1 cellular context compared by ENCODE assay signal in the genomic region with DNA sequence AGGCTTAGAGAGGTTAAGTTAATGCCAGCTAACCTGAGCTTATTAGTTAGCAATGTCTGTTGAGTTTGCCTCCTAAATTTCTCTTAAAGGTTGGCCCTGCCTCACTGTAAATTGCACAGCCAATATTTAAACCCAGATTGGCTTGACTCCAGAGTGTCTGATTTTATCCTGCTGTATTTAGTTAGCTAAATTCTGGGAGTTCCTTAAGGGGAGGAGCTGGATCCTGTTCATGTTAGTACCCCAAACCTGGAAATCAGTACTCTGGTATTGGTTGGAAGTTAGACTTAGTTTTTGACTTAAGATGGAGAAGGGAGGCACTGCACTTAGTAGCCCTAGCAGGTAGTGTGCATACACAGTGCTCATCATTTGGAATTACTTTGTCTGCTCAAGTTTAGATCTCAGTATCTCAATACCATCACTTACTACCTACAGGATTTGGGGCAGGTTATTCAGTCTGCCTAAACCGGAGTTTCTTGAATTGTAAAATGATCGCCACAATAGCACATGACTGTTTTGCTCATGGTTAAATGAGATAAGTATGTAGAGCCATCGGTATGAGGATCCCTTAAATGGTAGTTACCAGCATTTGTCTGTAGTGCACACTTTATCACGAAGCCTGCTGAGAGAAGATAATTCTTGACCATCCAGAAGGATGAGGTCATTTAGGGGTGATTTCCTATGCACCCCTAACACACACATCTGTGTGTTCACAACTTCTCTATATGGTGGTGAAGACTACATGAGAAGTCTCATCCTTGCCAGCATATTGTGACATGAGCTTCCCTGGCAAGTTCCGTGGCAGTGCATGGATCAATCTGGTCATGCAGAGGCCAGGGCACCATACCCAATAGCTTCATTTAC.
TF ChIP-seq lines count a peak whose summit lies in the region.

No MANE protein-coding gene starts in this region.

TF ChIP-seq in K562, 482 proteins besides CTCF, POLR2A, EP300 and RAD21 (continued from another document and continues in another):
- TF ChIP-seq, protein P1, sequence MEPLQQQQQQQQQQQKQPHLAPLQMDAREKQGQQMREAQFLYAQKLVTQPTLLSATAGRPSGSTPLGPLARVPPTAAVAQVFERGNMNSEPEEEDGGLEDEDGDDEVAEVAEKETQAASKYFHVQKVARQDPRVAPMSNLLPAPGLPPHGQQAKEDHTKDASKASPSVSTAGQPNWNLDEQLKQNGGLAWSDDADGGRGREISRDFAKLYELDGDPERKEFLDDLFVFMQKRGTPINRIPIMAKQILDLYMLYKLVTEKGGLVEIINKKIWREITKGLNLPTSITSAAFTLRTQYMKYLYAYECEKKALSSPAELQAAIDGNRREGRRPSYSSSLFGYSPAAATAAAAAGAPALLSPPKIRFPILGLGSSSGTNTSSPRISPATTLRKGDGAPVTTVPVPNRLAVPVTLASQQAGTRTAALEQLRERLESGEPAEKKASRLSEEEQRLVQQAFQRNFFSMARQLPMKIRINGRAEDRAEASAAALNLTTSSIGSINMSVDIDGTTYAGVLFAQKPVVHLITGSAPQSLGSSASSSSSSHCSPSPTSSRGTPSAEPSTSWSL (CRISPR knock-in tag; IDR thresholded peaks at IDR 0.05; ENCODE audit: borderline replicate concordance), result no peak
- no peak for TF ChIP-seq PCBP2 (IDR thresholded peaks at IDR 0.05; ENCODE audit: low read depth, low read length, poor library complexity, severe bottlenecking)
- TF ChIP-seq, protein P2, sequence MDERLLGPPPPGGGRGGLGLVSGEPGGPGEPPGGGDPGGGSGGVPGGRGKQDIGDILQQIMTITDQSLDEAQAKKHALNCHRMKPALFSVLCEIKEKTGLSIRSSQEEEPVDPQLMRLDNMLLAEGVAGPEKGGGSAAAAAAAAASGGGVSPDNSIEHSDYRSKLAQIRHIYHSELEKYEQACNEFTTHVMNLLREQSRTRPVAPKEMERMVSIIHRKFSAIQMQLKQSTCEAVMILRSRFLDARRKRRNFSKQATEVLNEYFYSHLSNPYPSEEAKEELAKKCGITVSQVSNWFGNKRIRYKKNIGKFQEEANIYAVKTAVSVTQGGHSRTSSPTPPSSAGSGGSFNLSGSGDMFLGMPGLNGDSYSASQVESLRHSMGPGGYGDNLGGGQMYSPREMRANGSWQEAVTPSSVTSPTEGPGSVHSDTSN (CRISPR knock-in tag; IDR thresholded peaks at IDR 0.05; ENCODE audit: low read depth), result no peak
- TF ChIP-seq, protein P2 (tag; conservative IDR thresholded peaks at IDR 0.05; ENCODE audit: low read depth), result peak; percentile 48
- TF ChIP-seq, protein P3, sequence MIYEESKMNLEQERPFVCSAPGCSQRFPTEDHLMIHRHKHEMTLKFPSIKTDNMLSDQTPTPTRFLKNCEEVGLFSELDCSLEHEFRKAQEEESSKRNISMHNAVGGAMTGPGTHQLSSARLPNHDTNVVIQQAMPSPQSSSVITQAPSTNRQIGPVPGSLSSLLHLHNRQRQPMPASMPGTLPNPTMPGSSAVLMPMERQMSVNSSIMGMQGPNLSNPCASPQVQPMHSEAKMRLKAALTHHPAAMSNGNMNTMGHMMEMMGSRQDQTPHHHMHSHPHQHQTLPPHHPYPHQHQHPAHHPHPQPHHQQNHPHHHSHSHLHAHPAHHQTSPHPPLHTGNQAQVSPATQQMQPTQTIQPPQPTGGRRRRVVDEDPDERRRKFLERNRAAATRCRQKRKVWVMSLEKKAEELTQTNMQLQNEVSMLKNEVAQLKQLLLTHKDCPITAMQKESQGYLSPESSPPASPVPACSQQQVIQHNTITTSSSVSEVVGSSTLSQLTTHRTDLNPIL (CRISPR knock-in tag; IDR thresholded peaks at IDR 0.05), result no peak
- no peak for TF ChIP-seq HCFC1 (IDR thresholded peaks at IDR 0.05; ENCODE audit: low read depth, low read length)
- peak; percentile 87 for TF ChIP-seq KLF16 (IDR thresholded peaks at IDR 0.05)
- TF ChIP-seq CLOCK (CRISPR knock-in tag; IDR thresholded peaks at IDR 0.05; ENCODE audit: borderline replicate concordance), result no peak
- TF ChIP-seq ZBTB11 (CRISPR knock-in tag; IDR thresholded peaks at IDR 0.05), result peak in 1 of 3 experiments; percentile 68; a peak in 2 of 6 replicates
- TF ChIP-seq, protein P4, sequence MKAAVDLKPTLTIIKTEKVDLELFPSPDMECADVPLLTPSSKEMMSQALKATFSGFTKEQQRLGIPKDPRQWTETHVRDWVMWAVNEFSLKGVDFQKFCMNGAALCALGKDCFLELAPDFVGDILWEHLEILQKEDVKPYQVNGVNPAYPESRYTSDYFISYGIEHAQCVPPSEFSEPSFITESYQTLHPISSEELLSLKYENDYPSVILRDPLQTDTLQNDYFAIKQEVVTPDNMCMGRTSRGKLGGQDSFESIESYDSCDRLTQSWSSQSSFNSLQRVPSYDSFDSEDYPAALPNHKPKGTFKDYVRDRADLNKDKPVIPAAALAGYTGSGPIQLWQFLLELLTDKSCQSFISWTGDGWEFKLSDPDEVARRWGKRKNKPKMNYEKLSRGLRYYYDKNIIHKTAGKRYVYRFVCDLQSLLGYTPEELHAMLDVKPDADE (conservative IDR thresholded peaks at IDR 0.05; ENCODE audit: control insufficient read depth, low read depth, low read length), result no peak
- TF ChIP-seq SREBF1 (IDR thresholded peaks at IDR 0.05; ENCODE audit: borderline replicate concordance, low read depth, low read length), result no peak
- TF ChIP-seq ZNF282 (CRISPR knock-in tag; IDR thresholded peaks at IDR 0.05), result no peak
- TF ChIP-seq DDX20 (tag; IDR thresholded peaks at IDR 0.05; ENCODE audit: low read depth), result no peak
- TF ChIP-seq, protein P5, sequence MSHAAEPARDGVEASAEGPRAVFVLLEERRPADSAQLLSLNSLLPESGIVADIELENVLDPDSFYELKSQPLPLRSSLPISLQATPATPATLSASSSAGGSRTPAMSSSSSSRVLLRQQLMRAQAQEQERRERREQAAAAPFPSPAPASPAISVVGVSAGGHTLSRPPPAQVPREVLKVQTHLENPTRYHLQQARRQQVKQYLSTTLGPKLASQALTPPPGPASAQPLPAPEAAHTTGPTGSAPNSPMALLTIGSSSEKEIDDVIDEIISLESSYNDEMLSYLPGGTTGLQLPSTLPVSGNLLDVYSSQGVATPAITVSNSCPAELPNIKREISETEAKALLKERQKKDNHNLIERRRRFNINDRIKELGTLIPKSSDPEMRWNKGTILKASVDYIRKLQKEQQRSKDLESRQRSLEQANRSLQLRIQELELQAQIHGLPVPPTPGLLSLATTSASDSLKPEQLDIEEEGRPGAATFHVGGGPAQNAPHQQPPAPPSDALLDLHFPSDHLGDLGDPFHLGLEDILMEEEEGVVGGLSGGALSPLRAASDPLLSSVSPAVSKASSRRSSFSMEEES (CRISPR knock-in tag; IDR thresholded peaks at IDR 0.05), result no peak
- TF ChIP-seq, protein P6, sequence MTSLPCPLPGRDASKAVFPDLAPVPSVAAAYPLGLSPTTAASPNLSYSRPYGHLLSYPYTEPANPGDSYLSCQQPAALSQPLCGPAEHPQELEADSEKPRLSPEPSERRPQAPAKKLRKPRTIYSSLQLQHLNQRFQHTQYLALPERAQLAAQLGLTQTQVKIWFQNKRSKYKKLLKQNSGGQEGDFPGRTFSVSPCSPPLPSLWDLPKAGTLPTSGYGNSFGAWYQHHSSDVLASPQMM (CRISPR knock-in tag; IDR thresholded peaks at IDR 0.05), result no peak
- no peak for TF ChIP-seq POLR3G (IDR thresholded peaks at IDR 0.05; ENCODE audit: extremely low read depth, insufficient read length, insufficient replicate concordance)
- no peak for TF ChIP-seq ZNF740 (CRISPR knock-in tag; IDR thresholded peaks at IDR 0.05)
- no peak for TF ChIP-seq ZNF740 (tag; IDR thresholded peaks at IDR 0.05)
- no peak for TF ChIP-seq MTF1 (CRISPR knock-in tag; IDR thresholded peaks at IDR 0.05; ENCODE audit: borderline replicate concordance)
- 0 out of 2 replicates have a peak, but pooled peaks have one; percentile 20 for TF ChIP-seq ZNF354B (CRISPR knock-in tag; IDR thresholded peaks at IDR 0.05)
- no peak for TF ChIP-seq EWSR1 (IDR thresholded peaks at IDR 0.05; ENCODE audit: borderline replicate concordance, low read depth, partially characterized antibody)
- peak; percentile 78 to 92 for TF ChIP-seq TRIM24 (IDR thresholded peaks at IDR 0.05)
- TF ChIP-seq, protein P7, sequence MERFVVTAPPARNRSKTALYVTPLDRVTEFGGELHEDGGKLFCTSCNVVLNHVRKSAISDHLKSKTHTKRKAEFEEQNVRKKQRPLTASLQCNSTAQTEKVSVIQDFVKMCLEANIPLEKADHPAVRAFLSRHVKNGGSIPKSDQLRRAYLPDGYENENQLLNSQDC (CRISPR knock-in tag; IDR thresholded peaks at IDR 0.05), result no peak
- TF ChIP-seq POU5F1 (IDR thresholded peaks at IDR 0.05; ENCODE audit: borderline replicate concordance, low read depth, low read length, partially characterized antibody), result no peak
- no peak for TF ChIP-seq ZFP1 (CRISPR knock-in tag; IDR thresholded peaks at IDR 0.05)
- no peak for TF ChIP-seq CEBPZ (IDR thresholded peaks at IDR 0.05; ENCODE audit: borderline replicate concordance, low read depth, low read length)
- TF ChIP-seq MTA3 (IDR thresholded peaks at IDR 0.05; ENCODE audit: borderline replicate concordance), result no peak; the same call in 1 of the 2 replicates
- no peak for TF ChIP-seq RBM34 (IDR thresholded peaks at IDR 0.05; ENCODE audit: borderline replicate concordance, insufficient read depth, low read length)
